Comparison of ENCODE assay signal across 10 cellular contexts in the genomic region with DNA sequence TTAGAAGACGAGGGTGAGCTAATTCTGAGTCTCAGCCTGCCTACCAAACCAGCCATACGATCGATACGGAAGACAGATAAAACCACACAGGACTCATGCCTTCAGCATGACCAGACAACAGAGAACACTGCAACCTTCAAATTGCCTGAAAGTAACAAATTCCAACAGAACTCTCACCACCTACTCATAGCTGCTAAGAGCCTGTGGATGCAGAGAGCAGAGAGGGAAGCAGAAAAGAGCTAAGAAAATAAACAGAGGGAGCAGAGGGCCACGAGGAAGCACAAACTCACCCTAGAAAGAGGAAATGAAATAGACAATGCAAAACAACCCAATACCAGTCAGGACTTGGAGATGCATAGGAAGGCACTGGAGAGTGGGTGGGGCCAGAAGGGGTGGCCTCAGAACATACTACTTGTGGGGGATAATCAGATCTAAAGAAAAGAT.
A peak's percentile ranks its signal among the peaks of the same experiment; 100 is the strongest.
DNase-seq lines count a peak whose midpoint lies in the region; ATAC-seq and TF ChIP-seq lines count a peak whose summit lies in the region.
"Had no signal": no experiment of that assay in that cellular context is flagged by ENCODE, and none has a peak within 500 bp of the region (broad histone marks: within the 10 kb centered on the region; RNA-seq: fewer than 3 reads in every experiment).

No MANE protein-coding gene starts in this region.

- no peaks in the 10 kb centered on the region for H3K36me3 Mint-ChIP-seq in activated T-cell treated with anti-CD3 and anti-CD28 coated beads, Interleukin-2, amount 50 U/mL, for 4 hours (ENCODE audit: insufficient read depth)
- H3K36me3 Mint-ChIP-seq in activated T-cell treated with anti-CD3 and anti-CD28 coated beads, Interleukin-2, amount 50 U/mL, for 72 hours (ENCODE audit: insufficient read depth in 2 of 2): no peaks in the 10 kb centered on the region
- H3K36me3 Mint-ChIP-seq: naive B cell had no signal

- CTCF ChIA-PET in AG04450 (lab: Charles Lee): no interaction called here

- in situ Hi-C loops in brain microvascular endothelial cell (cut with HindIII; ENCODE audit: low pct_ligation_motif_present, low sequenced_read_pairs): no loop called here

- POLR2A ChIA-PET in AG04450 (lab: Yijun Ruan, JAX): interaction anchor here (1.0 to 1.5 kb wide), 2 partner anchors 13 to 169 kb away, joined by 3 to 4 read pairs; no protein-coding TSS in a partner anchor

- H3K9me3 Mint-ChIP-seq in activated T-cell treated with anti-CD3 and anti-CD28 coated beads, Interleukin-2, amount 50 U/mL, for 4 hours: peaks cover 3% of the 10 kb centered on the region
- peaks cover 2% of the 10 kb centered on the region in 2 donors for H3K9me3 Mint-ChIP-seq in activated T-cell treated with anti-CD3 and anti-CD28 coated beads, Interleukin-2, amount 50 U/mL, for 72 hours

- H3K4me3 Mint-ChIP-seq in activated T-cell treated with anti-CD3 and anti-CD28 coated beads, Interleukin-2, amount 50 U/mL, for 4 hours: no peak overlapping the region
- no peak overlapping the region for H3K4me3 Mint-ChIP-seq in activated T-cell treated with anti-CD3 and anti-CD28 coated beads, Interleukin-2, amount 50 U/mL, for 72 hours
- H3K4me3 Mint-ChIP-seq: naive B cell had no signal

- H3K4me3 ChIP-seq in AG04450 (ENCODE audit: low read depth, low read length) (peak overlapping the region; percentile 29; the same call in 1 of the 2 replicates), brain microvascular endothelial cell (ENCODE audit: low read depth, low read length) (no peak overlapping the region)

- H3K27ac ChIP-seq in AG04450 (ENCODE audit: low read depth, low read length) (peak overlapping the region; percentile 79), brain microvascular endothelial cell (peak overlapping the region; percentile 78)

- H3K27me3 Mint-ChIP-seq in activated T-cell treated with anti-CD3 and anti-CD28 coated beads, Interleukin-2, amount 50 U/mL, for 4 hours (ENCODE audit: low read depth): peaks cover 3% of the 10 kb centered on the region
- H3K27me3 Mint-ChIP-seq in activated T-cell treated with anti-CD3 and anti-CD28 coated beads, Interleukin-2, amount 50 U/mL, for 72 hours (ENCODE audit: low read depth): no peaks in the 10 kb centered on the region
- H3K27me3 Mint-ChIP-seq: naive B cell had no signal

- ATAC-seq in GM19463 (IDR thresholded peaks at IDR 0.05; ENCODE audit: unreplicated experiment) (peak; percentile 97), HG03432 (IDR thresholded peaks at IDR 0.05; ENCODE audit: unreplicated experiment) (peak; percentile 94)
- no peak for ATAC-seq in activated T-cell treated with anti-CD3 and anti-CD28 coated beads, Interleukin-2, amount 50 U/mL, for 4 hours
- ATAC-seq in activated T-cell treated with anti-CD3 and anti-CD28 coated beads, Interleukin-2, amount 50 U/mL, for 72 hours (replicated peaks in 1 of 2): no peak

- TF ChIP-seq CTCF in AG04450 (IDR thresholded peaks at IDR 0.05; ENCODE audit: low read depth, low read length) (no peak), brain microvascular endothelial cell (IDR thresholded peaks at IDR 0.05; ENCODE audit: low read depth, low read length, missing control alignments) (no peak)

- H3K4me1 Mint-ChIP-seq in activated T-cell treated with anti-CD3 and anti-CD28 coated beads, Interleukin-2, amount 50 U/mL, for 4 hours (ENCODE audit: low read depth): no peaks in the 10 kb centered on the region
- no peaks in the 10 kb centered on the region for H3K4me1 Mint-ChIP-seq in activated T-cell treated with anti-CD3 and anti-CD28 coated beads, Interleukin-2, amount 50 U/mL, for 72 hours (ENCODE audit: low read depth)
- H3K4me1 Mint-ChIP-seq: naive B cell had no signal

- H3K9me3 ChIP-seq in AG04450 (ENCODE audit: control insufficient read depth, insufficient read depth, low read length): no peaks in the 10 kb centered on the region; the same call in 1 of the 2 replicates

- H3K36me3 ChIP-seq in brain microvascular endothelial cell (replicated peaks): no peaks in the 10 kb centered on the region

- DNase-seq in AG04450 (ENCODE audit: low read depth, low spot score) (peak; percentile 77), brain microvascular endothelial cell (peak; percentile 86), NCI-H187 (lab: John Stamatoyannopoulos, UW) (no peak), NCI-H2107 treated with DMSO at 0.1 percent for 48 hours (lab: John Stamatoyannopoulos, UW; ENCODE audit: unreplicated experiment) (no peak)
- no peak for DNase-seq in activated T-cell treated with anti-CD3 and anti-CD28 coated beads, Interleukin-2, amount 50 U/mL, for 4 hours
- DNase-seq in activated T-cell treated with anti-CD3 and anti-CD28 coated beads, Interleukin-2, amount 50 U/mL, for 72 hours: no peak
- DNase-seq: activated naive CD4-positive, alpha-beta T cell; naive B cell had no signal

- no peaks in the 10 kb centered on the region for H3K27me3 ChIP-seq in AG04450 (ENCODE audit: control insufficient read depth, insufficient read depth, low read length)
- H3K27me3 ChIP-seq in brain microvascular endothelial cell (replicated peaks): no peaks in the 10 kb centered on the region

- H3K27ac Mint-ChIP-seq in activated T-cell treated with anti-CD3 and anti-CD28 coated beads, Interleukin-2, amount 50 U/mL, for 72 hours: no peak overlapping the region
- H3K27ac Mint-ChIP-seq: naive B cell had no signal

Comparison
In these comparisons a context has a peak if more than half of its experiments do, and no peak if none do; other contexts are left out.
1. DNase-seq: peak in AG04450 (single experiment) and brain microvascular endothelial cell (single experiment); none in activated T-cell treated with anti-CD3 and anti-CD28 coated beads, Interleukin-2, amount 50 U/mL, for 4 hours (single experiment), NCI-H187 (0 of 2), NCI-H2107 treated with DMSO at 0.1 percent for 48 hours (single experiment) and activated T-cell treated with anti-CD3 and anti-CD28 coated beads, Interleukin-2, amount 50 U/mL, for 72 hours (0 of 2).
2. ATAC-seq: peak in GM19463 (single experiment) and HG03432 (single experiment); none in activated T-cell treated with anti-CD3 and anti-CD28 coated beads, Interleukin-2, amount 50 U/mL, for 4 hours (0 of 2) and activated T-cell treated with anti-CD3 and anti-CD28 coated beads, Interleukin-2, amount 50 U/mL, for 72 hours (0 of 2).